In the genomic region with DNA sequence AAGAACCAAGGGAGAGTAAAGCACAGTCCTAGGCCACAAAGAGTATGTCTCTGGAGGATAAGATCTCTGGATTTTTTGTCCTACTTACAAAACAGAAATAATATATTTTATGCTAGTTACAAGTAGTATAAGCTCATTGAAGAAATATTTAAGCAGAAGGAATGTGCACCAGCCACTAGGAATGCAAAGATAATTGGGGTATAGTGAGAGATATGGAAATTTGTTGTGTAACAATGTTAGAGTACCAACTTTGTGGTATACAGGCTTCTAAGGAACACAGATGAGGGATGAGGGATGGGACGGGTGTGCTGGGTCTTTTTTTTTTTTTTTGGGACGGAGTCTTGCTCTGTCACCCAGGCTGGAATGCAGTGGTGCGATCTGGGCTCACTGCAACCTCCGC, we compare ENCODE assay signal across 12 cellular contexts. TPM values are rescaled to one million over a fixed set of nuclear protein-coding genes. Genes with fewer than 3 reads are reported as not detected.
DNase-seq lines count a peak whose midpoint lies in the region; ATAC-seq and TF ChIP-seq lines count a peak whose summit lies in the region.
"Had no signal": no experiment of that assay in that cellular context is flagged by ENCODE, and none has a peak within 500 bp of the region (broad histone marks: within the 10 kb centered on the region; RNA-seq: fewer than 3 reads in every experiment).

No MANE protein-coding gene starts in this region.

- ATAC-seq in activated T-cell treated with anti-CD3 and anti-CD28 coated beads, Interleukin-2, amount 50 U/mL, for 4 hours: no peak
- no peak for ATAC-seq in HG03039 (IDR thresholded peaks at IDR 0.05; ENCODE audit: unreplicated experiment)

- H3K4me1 Mint-ChIP-seq in activated T-cell treated with anti-CD3 and anti-CD28 coated beads, Interleukin-2, amount 50 U/mL, for 24 hours (ENCODE audit: low read depth): peaks cover 91% of the 10 kb centered on the region
- peaks cover 89% of the 10 kb centered on the region for H3K4me1 Mint-ChIP-seq in activated T-cell treated with anti-CD3 and anti-CD28 coated beads, Interleukin-2, amount 50 U/mL, for 4 hours (ENCODE audit: low read depth)
- peaks cover 79% of the 10 kb centered on the region for H3K4me1 Mint-ChIP-seq in osteocyte (ENCODE audit: unreplicated experiment)

- H3K4me3 ChIP-seq in OCI-LY7 (ENCODE audit: low read depth, low read length, poor library complexity, severe bottlenecking) (no peak overlapping the region), astrocyte of the cerebellum (ENCODE audit: low read depth, low read length) (no peak overlapping the region)

- no peaks in the 10 kb centered on the region for H3K27me3 Mint-ChIP-seq in activated T-cell treated with anti-CD3 and anti-CD28 coated beads, Interleukin-2, amount 50 U/mL, for 24 hours
- H3K27me3 Mint-ChIP-seq in activated T-cell treated with anti-CD3 and anti-CD28 coated beads, Interleukin-2, amount 50 U/mL, for 4 hours (ENCODE audit: low read depth): no peaks in the 10 kb centered on the region
- no peaks in the 10 kb centered on the region for H3K27me3 Mint-ChIP-seq in osteocyte (ENCODE audit: unreplicated experiment)

- peaks cover 13% of the 10 kb centered on the region for H3K36me3 Mint-ChIP-seq in activated T-cell treated with anti-CD3 and anti-CD28 coated beads, Interleukin-2, amount 50 U/mL, for 24 hours (ENCODE audit: low read depth)
- peaks cover 17% of the 10 kb centered on the region for H3K36me3 Mint-ChIP-seq in activated T-cell treated with anti-CD3 and anti-CD28 coated beads, Interleukin-2, amount 50 U/mL, for 4 hours (ENCODE audit: insufficient read depth)
- no peaks in the 10 kb centered on the region for H3K36me3 Mint-ChIP-seq in osteocyte (ENCODE audit: unreplicated experiment)

- no peaks in the 10 kb centered on the region for H3K9me2 ChIP-seq in OCI-LY7 (ENCODE audit: insufficient read depth, low read length)

- peaks cover 92% of the 10 kb centered on the region for H3K4me1 ChIP-seq in OCI-LY7 (ENCODE audit: insufficient read depth, low read length, poor library complexity, severe bottlenecking)

- peak overlapping the region; percentile 71 for H3K4me2 ChIP-seq in OCI-LY7 (ENCODE audit: low read length)

- no peak overlapping the region for H2AFZ ChIP-seq in OCI-LY7 (ENCODE audit: low read length)

- H4K20me1 ChIP-seq in OCI-LY7 (ENCODE audit: insufficient read depth, low read length): peaks cover 7% of the 10 kb centered on the region; the same call in 1 of the 2 replicates

- H3K4me3 Mint-ChIP-seq in activated T-cell treated with anti-CD3 and anti-CD28 coated beads, Interleukin-2, amount 50 U/mL, for 24 hours: peak overlapping the region; percentile 32
- no peak overlapping the region for H3K4me3 Mint-ChIP-seq in activated T-cell treated with anti-CD3 and anti-CD28 coated beads, Interleukin-2, amount 50 U/mL, for 4 hours
- H3K4me3 Mint-ChIP-seq in osteocyte (ENCODE audit: unreplicated experiment): no peak overlapping the region

- peak overlapping the region; percentile 97 for H3K27ac ChIP-seq in OCI-LY7 (ENCODE audit: low read depth, low read length, poor library complexity, severe bottlenecking)

- H3K79me2 ChIP-seq in OCI-LY7 (ENCODE audit: insufficient read depth, low read depth, low read length): peaks cover 100% of the 10 kb centered on the region

- intact Hi-C loops in OCI-LY7 (cut with micrococcal nuclease; ENCODE audit: unreplicated experiment): loop anchor here (5.0 kb wide), 1 partner anchor 35 kb away; no protein-coding TSS in a partner anchor

- BruUV-seq in OCI-LY7 (replicated peaks; lab: Mats Ljungman, UMichigan): no TSS peak

- in situ Hi-C loops in astrocyte of the cerebellum (cut with HindIII; ENCODE audit: low sequenced_read_pairs): no loop called here

- CTCF ChIA-PET in OCI-LY7 (lab: Charles Lee; ENCODE audit: unreplicated experiment): no interaction called here

- no peak for TF ChIP-seq CTCF in OCI-LY7 (conservative IDR thresholded peaks at IDR 0.05; ENCODE audit: low read length)
- TF ChIP-seq CTCF in astrocyte of the cerebellum (IDR thresholded peaks at IDR 0.05; ENCODE audit: low read depth, low read length, missing control alignments): no peak
- TF ChIP-seq CTCF in osteocyte (IDR thresholded peaks at IDR 0.05): no peak

- no peak for DNase-seq in activated T-cell treated with anti-CD3 and anti-CD28 coated beads, Interleukin-2, amount 50 U/mL, for 24 hours
- DNase-seq in activated T-cell treated with anti-CD3 and anti-CD28 coated beads, Interleukin-2, amount 50 U/mL, for 4 hours: no peak
- DNase-seq in OCI-LY7 (ENCODE audit: low spot score) (no peak), astrocyte of the cerebellum (ENCODE audit: low read depth) (peak; percentile 66), osteocyte (ENCODE audit: extremely low spot score, unreplicated experiment) (no peak), retina (no peak), NK-92 (lab: John Stamatoyannopoulos, UW; ENCODE audit: unreplicated experiment) (no peak)
- DNase-seq: activated CD4-positive, alpha-beta T cell treated with anti-CD3 and anti-CD28 coated beads for 4 hours; islet precursor cell; NCI-H2227 treated with DMSO at 0.1 percent for 48 hours; SHP77 had no signal

- H3K27ac Mint-ChIP-seq in activated T-cell treated with anti-CD3 and anti-CD28 coated beads, Interleukin-2, amount 50 U/mL, for 24 hours: peak overlapping the region; percentile 89
- peak overlapping the region; percentile 16 for H3K27ac Mint-ChIP-seq in osteocyte (ENCODE audit: unreplicated experiment)

- no peaks in the 10 kb centered on the region for H3K9me3 Mint-ChIP-seq in activated T-cell treated with anti-CD3 and anti-CD28 coated beads, Interleukin-2, amount 50 U/mL, for 24 hours
- no peaks in the 10 kb centered on the region for H3K9me3 Mint-ChIP-seq in activated T-cell treated with anti-CD3 and anti-CD28 coated beads, Interleukin-2, amount 50 U/mL, for 4 hours
- peaks cover 4% of the 10 kb centered on the region for H3K9me3 Mint-ChIP-seq in osteocyte (ENCODE audit: unreplicated experiment)

- H3K36me3 ChIP-seq in OCI-LY7 (ENCODE audit: insufficient read depth, low read length): peaks cover 7% of the 10 kb centered on the region

- H3K9me3 ChIP-seq in OCI-LY7 (ENCODE audit: low read length): no peaks in the 10 kb centered on the region

- POLR2A ChIA-PET in OCI-LY7 (lab: Charles Lee): interaction anchor here (0.6 to 8.7 kb wide), 7 partner anchors 11 to 1884 kb away, joined by 3 to 335 read pairs (median 4); a partner anchor contains a TSS

RNA-seq across cellular contexts. Expression of a gene that starts 26.5 kb away (rescaled TPM):
- total RNA-seq in activated T-cell treated with anti-CD3 and anti-CD28 coated beads, Interleukin-2, amount 50 U/mL, for 4 hours: 10 to 100 TPM; 67.4 to 78.8 (median 77.0) TPM
- total RNA-seq in OCI-LY7 (2014; rRNA removed; shearing (Covaris generic)): 124 and 140 TPM in 2 replicates
- total RNA-seq in OCI-LY7 (2022) (250 and 261 TPM in 2 replicates), osteocyte (146 and 161 TPM in 2 replicates)
